8 cellular contexts compared by ENCODE assay signal in genomic region chr13:40790232-40790631, GRCh38. TPM values are rescaled to one million over a fixed set of nuclear protein-coding genes. Genes with fewer than 3 reads are reported as not detected.
DNase-seq lines count a peak whose midpoint lies in the region; ATAC-seq and TF ChIP-seq lines count a peak whose summit lies in the region.

No MANE protein-coding gene starts in this region.

- TF ChIP-seq CTCF in esophagus muscularis mucosa (IDR thresholded peaks at IDR 0.05) (no peak), retinal pigment epithelial cell (conservative IDR thresholded peaks at IDR 0.05; ENCODE audit: low read depth, low read length) (no peak)

- H3K9ac ChIP-seq in GM23248: peak overlapping the region; percentile 86

- DNase-seq in GM23248 (no peak), RKO (ENCODE audit: low spot score) (peak; percentile 19), esophagus muscularis mucosa (ENCODE audit: extremely low spot score) (no peak), retinal pigment epithelial cell (ENCODE audit: low read depth) (no peak), kidney glomerular epithelial cell (lab: John Stamatoyannopoulos, UW) (no peak), NCI-H345 (lab: John Stamatoyannopoulos, UW) (no peak)
- no peak for DNase-seq in stimulated activated naive CD4-positive, alpha-beta T cell treated with Interleukin-2 at 50 U/mL for 16 hours (lab: John Stamatoyannopoulos, UW)

- H4K20me1 ChIP-seq in GM23248 (ENCODE audit: insufficient read depth): no peaks in the 10 kb centered on the region

- H3K36me3 ChIP-seq in GM23248 (ENCODE audit: low read depth): no peaks in the 10 kb centered on the region
- H3K36me3 ChIP-seq in esophagus muscularis mucosa: peaks cover 0 to 21% (median 12%) of the 10 kb centered on the region in 4 donors

- peaks cover 27% of the 10 kb centered on the region for H3F3A ChIP-seq in GM23248 (ENCODE audit: insufficient read depth)

- TF ChIP-seq POLR2A in esophagus muscularis mucosa (IDR thresholded peaks at IDR 0.05; ENCODE audit: low read depth): no peak

- no peak for TF ChIP-seq EP300 in esophagus muscularis mucosa (IDR thresholded peaks at IDR 0.05)

- peaks cover 13% of the 10 kb centered on the region for H3K79me2 ChIP-seq in GM23248 (ENCODE audit: insufficient read depth)

- H3K9me2 ChIP-seq in GM23248 (ENCODE audit: insufficient read depth): no peaks in the 10 kb centered on the region

- peak overlapping the region; percentile 83 for H3K4me2 ChIP-seq in GM23248 (ENCODE audit: unreplicated experiment)

- 33 to 34% methylated on average over 6 of the region's 6 CpGs for WGBS in GM23248 (ENCODE audit: low coverage in 1 of 2, low lambda C conversion rate in 2 of 2, missing lambda C conversion rate in 2 of 2), 2 experiments
- 53% methylated on average over 6 of the region's 6 CpGs for WGBS in esophagus muscularis mucosa

- H2AFZ ChIP-seq in GM23248: peak overlapping the region; percentile 92

- H3K27ac ChIP-seq in GM23248 (peak overlapping the region; percentile 72), esophagus muscularis mucosa (replicated peaks in 1 of 4) (peak overlapping the region; percentile 80 to 87 (median 83))

- intact Hi-C loops in esophagus muscularis mucosa (cut with DNase I): no loop called here

- no peaks in the 10 kb centered on the region for H3K9me3 ChIP-seq in GM23248 (ENCODE audit: low read depth)
- H3K9me3 ChIP-seq in esophagus muscularis mucosa: no peaks in the 10 kb centered on the region

- H3K4me1 ChIP-seq in GM23248 (ENCODE audit: insufficient read depth) (peaks cover 17% of the 10 kb centered on the region), esophagus muscularis mucosa (peaks cover 8 to 20% (median 14%) of the 10 kb centered on the region in 4 donors)

- H3K4me3 ChIP-seq in GM23248 (peak overlapping the region; percentile 83), esophagus muscularis mucosa (peak overlapping the region; percentile 68 to 77 (median 70)), retinal pigment epithelial cell (ENCODE audit: low read length) (peak overlapping the region; percentile 73)

- H3K27me3 ChIP-seq in GM23248 (replicated peaks; ENCODE audit: insufficient read depth): no peaks in the 10 kb centered on the region
- no peaks in the 10 kb centered on the region for H3K27me3 ChIP-seq in esophagus muscularis mucosa

- no peak for ATAC-seq in HG03025 (IDR thresholded peaks at IDR 0.05; ENCODE audit: low FRiP score, unreplicated experiment)

- in situ Hi-C loops in GM23248 (cut with MboI): no loop called here

RNA-seq across cellular contexts. Expression of gene SLC25A15, which starts 0.8 kb away (rescaled TPM):
- total RNA-seq in GM23248 (2014; rRNA removed; shearing (Covaris generic)): 24.4 and 29.1 TPM in 2 replicates
- 12.6 and 12.7 TPM in 2 replicates for polyA plus RNA-seq in GM23248 (2016; fragmentation: Nextera tagmentation; extraction: Ambion mirVana)
- 1 to 10 TPM; 3.7 to 5.1 (median 4.5) TPM for total RNA-seq in esophagus muscularis mucosa

RNA-seq across cellular contexts. Expression of gene MRPS31, which starts 19.2 kb away (rescaled TPM):
- total RNA-seq in GM23248 (2014; rRNA removed; shearing (Covaris generic)): 2.9 and 9.8 TPM in 2 replicates
- polyA plus RNA-seq in GM23248 (2016; fragmentation: Nextera tagmentation; extraction: Ambion mirVana): 14.7 and 16.6 TPM in 2 replicates
- total RNA-seq in esophagus muscularis mucosa: 10 to 100 TPM in 3 of 4 donors, 1 to 10 TPM in 1; 9.9 to 14.6 (median 13.8) TPM
